Comparison of ENCODE assay signal across 1 cellular context in the genomic region with DNA sequence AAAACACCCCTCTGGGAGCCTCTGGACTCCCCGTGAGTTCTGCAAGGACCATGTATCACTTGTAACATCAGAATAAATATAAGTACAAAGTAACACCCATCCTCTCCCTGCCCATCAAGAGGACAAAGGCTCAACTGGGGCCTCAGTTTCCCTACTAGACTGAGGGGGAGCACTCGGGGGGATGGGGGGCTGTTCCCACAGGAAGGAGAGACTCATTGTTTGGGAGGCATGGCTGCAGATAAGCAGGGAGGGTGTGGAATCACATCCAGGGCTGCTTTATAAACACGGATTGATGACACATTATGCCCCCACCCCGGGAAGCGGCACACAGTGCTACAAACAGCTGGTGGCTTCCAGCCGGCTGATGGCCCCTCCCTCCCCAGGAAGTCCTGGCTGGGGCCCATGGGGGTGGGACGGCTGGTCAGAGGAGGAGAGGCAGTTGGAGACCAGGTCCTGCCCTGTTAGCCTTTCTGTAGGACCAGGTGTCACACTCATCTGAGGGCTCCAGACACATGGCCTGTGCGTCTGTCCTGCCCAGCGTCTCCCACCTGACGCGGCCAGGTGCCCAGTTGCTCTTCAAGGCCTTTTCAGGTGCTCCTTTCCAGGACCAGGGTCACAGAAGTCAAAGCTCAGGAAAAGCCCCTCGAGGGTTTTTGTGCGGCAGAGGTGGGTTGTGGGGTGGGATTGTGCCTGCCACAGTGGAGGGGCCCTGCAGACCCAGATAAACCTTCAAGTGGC.
TF ChIP-seq lines count a peak whose summit lies in the region.

No MANE protein-coding gene starts in this region.

TF ChIP-seq in GM12878, 131 proteins besides CTCF, POLR2A, EP300 and RAD21:
- no peak for TF ChIP-seq BRCA1 (IDR thresholded peaks at IDR 0.05; ENCODE audit: low read depth, low read length)
